Comparison of ENCODE assay signal across 1 cellular context in the genomic region with DNA sequence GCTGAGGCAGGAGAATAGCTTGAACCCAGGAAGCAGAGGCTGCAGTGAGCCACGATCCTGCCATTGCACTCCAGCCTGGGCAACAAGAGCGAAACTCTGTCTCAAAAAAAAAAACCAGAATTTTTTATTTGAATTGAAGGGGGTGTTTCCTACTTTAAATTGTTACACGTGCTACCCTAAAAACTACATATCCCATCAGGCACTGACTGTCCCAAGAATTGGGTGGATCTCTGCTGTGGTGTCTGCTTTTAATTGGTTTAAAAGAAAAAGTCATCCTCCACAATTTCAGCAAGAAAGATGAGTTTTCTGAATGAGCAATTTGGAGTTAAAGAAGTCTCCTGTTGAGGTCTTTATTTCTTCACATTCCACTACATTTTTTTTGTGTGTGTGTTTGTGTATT.
TF ChIP-seq lines count a peak whose summit lies in the region.

No MANE protein-coding gene starts in this region.

TF ChIP-seq in A549, 52 proteins besides CTCF, POLR2A, EP300 and RAD21 (continued from another document):
- TF ChIP-seq, protein P1, sequence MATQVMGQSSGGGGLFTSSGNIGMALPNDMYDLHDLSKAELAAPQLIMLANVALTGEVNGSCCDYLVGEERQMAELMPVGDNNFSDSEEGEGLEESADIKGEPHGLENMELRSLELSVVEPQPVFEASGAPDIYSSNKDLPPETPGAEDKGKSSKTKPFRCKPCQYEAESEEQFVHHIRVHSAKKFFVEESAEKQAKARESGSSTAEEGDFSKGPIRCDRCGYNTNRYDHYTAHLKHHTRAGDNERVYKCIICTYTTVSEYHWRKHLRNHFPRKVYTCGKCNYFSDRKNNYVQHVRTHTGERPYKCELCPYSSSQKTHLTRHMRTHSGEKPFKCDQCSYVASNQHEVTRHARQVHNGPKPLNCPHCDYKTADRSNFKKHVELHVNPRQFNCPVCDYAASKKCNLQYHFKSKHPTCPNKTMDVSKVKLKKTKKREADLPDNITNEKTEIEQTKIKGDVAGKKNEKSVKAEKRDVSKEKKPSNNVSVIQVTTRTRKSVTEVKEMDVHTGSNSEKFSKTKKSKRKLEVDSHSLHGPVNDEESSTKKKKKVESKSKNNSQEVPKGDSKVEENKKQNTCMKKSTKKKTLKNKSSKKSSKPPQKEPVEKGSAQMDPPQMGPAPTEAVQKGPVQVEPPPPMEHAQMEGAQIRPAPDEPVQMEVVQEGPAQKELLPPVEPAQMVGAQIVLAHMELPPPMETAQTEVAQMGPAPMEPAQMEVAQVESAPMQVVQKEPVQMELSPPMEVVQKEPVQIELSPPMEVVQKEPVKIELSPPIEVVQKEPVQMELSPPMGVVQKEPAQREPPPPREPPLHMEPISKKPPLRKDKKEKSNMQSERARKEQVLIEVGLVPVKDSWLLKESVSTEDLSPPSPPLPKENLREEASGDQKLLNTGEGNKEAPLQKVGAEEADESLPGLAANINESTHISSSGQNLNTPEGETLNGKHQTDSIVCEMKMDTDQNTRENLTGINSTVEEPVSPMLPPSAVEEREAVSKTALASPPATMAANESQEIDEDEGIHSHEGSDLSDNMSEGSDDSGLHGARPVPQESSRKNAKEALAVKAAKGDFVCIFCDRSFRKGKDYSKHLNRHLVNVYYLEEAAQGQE (IDR thresholded peaks at IDR 0.05): no peak
- TF ChIP-seq SMC3 (IDR thresholded peaks at IDR 0.05) (no peak), ZNF302 (CRISPR knock-in tag; IDR thresholded peaks at IDR 0.05) (no peak), RARB (CRISPR knock-in tag; IDR thresholded peaks at IDR 0.05) (no peak), EHF (CRISPR knock-in tag; IDR thresholded peaks at IDR 0.05) (no peak)
